Comparison of ENCODE assay signal across 16 cellular contexts in genomic region chr13:76455960-76456359, GRCh38.
A peak's percentile ranks its signal among the peaks of the same experiment; 100 is the strongest.
DNase-seq lines count a peak whose midpoint lies in the region; ATAC-seq and TF ChIP-seq lines count a peak whose summit lies in the region.
"Had no signal": no experiment of that assay in that cellular context is flagged by ENCODE, and none has a peak within 500 bp of the region (broad histone marks: within the 10 kb centered on the region; RNA-seq: fewer than 3 reads in every experiment).

No MANE protein-coding gene starts in this region.

- peaks cover 17% of the 10 kb centered on the region for H3K4me1 Mint-ChIP-seq in brain

- peak overlapping the region in 3 of 5 experiments; percentile 1 to 78 (median 61) for H3K27ac Mint-ChIP-seq in brain

- TF ChIP-seq CTCF in brain (conservative IDR thresholded peaks at IDR 0.05) = no peak

- DNase-seq in AG08396 (ENCODE audit: low spot score) (peak; percentile 33), M059J (ENCODE audit: low read depth) (peak; percentile 69), left kidney (ENCODE audit: low read depth, low spot score) (peak; percentile 77), NCI-H1105 treated with DMSO at 0.1 percent for 48 hours (lab: John Stamatoyannopoulos, UW) (no peak), erythroblast (lab: John Stamatoyannopoulos, UW) (no peak), hypothalamus (lab: John Stamatoyannopoulos, UW) (no peak)
- DNase-seq: activated CD4-positive, alpha-beta T cell treated with anti-CD3 and anti-CD28 coated beads for 1 hour; AML-193; gastrocnemius medialis; left cardiac atrium; NCI-H526 treated with DMSO at 0.1 percent for 48 hours; SK-N-SH; stimulated activated CD4-positive, alpha-beta T cell treated with anti-CD3 and anti-CD28 coated beads, Interleukin-12 subunit alpha, Interleukin-12 subunit beta, amount 100 ng/mL, for 4 hours; upper lobe of right lung had no signal

- peaks cover 23 to 35% (median 33%) of the 10 kb centered on the region in 5 experiments for H3K9me3 Mint-ChIP-seq in brain

- H3K27me3 Mint-ChIP-seq in brain = no peaks in the 10 kb centered on the region

- no peak for ATAC-seq in GM18505 (IDR thresholded peaks at IDR 0.05; ENCODE audit: unreplicated experiment)
- ATAC-seq: gastrocnemius medialis, left cardiac atrium, upper lobe of right lung had no signal

- H3K4me3 Mint-ChIP-seq in brain = no peak overlapping the region

- H3K36me3 Mint-ChIP-seq in brain = peaks cover 11% of the 10 kb centered on the region

- TF ChIP-seq POLR2A in erythroblast (IDR thresholded peaks at IDR 0.05; ENCODE audit: low read length) (no peak), GM18505 (IDR thresholded peaks at IDR 0.05; ENCODE audit: borderline replicate concordance, extremely low read depth, insufficient read depth, insufficient read length) (no peak)

Comparison
In these comparisons a context has a peak if more than half of its experiments do, and no peak if none do; other contexts are left out.
1. DNase-seq: peak in AG08396 (single experiment), M059J (single experiment) and left kidney (single experiment); none in NCI-H1105 treated with DMSO at 0.1 percent for 48 hours (single experiment), erythroblast (0 of 2) and hypothalamus (0 of 51).